Comparison of ENCODE assay signal across 8 cellular contexts in the genomic region with DNA sequence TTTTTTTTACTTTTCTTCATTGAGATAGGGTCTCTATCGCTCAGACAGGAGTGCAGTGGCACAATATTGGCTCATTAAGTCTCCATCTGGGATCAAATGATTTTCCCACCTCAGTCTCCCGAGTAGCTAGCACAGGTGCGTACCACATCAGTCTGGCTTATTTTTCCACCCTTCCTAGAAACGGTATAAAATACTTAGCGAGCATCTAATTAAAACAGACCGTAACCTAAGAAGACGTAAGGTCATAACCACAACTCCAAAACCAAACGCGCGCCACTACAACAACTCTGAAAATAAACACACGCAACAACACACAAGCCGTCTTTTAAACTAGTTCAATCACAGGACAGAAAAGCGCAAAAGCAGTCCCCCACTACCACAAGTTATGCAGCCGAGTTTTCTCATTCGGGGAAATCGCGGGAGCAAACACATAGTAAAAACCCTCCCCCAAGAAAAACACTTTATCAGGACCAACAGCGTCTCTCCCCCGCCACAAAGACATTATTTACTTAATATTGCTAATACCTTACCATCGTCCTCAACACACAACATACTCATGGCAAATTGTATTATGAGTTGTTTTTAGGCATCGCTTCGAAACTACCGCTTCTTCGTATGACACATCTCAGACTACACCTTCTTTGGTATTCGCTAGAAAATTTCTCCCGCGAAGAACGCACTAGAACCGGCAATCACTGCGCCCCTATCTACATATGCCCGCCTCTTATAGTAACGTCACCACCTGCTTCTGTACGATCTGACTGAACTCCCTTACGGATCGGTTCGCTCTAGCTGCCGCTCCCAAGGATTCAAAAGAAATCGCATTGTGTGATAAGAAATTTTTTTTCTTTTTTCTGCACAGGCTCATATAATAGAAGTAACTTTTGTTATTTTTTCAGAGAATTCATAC. TPM values are rescaled to one million over a fixed set of nuclear protein-coding genes. Genes with fewer than 3 reads are reported as not detected.
A peak's percentile ranks its signal among the peaks of the same experiment; 100 is the strongest.
DNase-seq lines count a peak whose midpoint lies in the region; ATAC-seq, FAIRE-seq and TF ChIP-seq lines count a peak whose summit lies in the region.

No MANE protein-coding gene starts in this region.

- ATAC-seq in GM19455 (IDR thresholded peaks at IDR 0.05; ENCODE audit: unreplicated experiment): peak; percentile 82

- peaks cover 0 to 5% of the 10 kb centered on the region in 2 donors for H3K36me3 Mint-ChIP-seq in CD4-positive, alpha-beta memory T cell
- H3K36me3 Mint-ChIP-seq in mesothelial cell of epicardium: no peaks in the 10 kb centered on the region

- POLR2A ChIA-PET in CD4-positive, alpha-beta memory T cell (lab: Charles Lee; ENCODE audit: partially characterized antibody): interaction anchor here (0.7 to 5.6 kb wide), 9 partner anchors 16 to 506 kb away, joined by 3 to 101 read pairs (median 3); a partner anchor contains a TSS
- POLR2A ChIA-PET in endothelial cell of umbilical vein (lab: Charles Lee): interaction anchor here (0.7 to 6.2 kb wide), 12 partner anchors 16 to 496 kb away, joined by 3 to 105 read pairs (median 5); a partner anchor contains a TSS

- no peaks in the 10 kb centered on the region for H3K9me1 ChIP-seq in endothelial cell of umbilical vein (replicated peaks; ENCODE audit: control insufficient read depth, extremely low read depth, insufficient read depth, low read length)

- peak overlapping the region; percentile 60 for H3K4me2 ChIP-seq in endothelial cell of umbilical vein (ENCODE audit: insufficient read depth, low read length)

- peak; percentile 87 to 91 (median 89) for DNase-seq in CD4-positive, alpha-beta memory T cell
- DNase-seq in HT-29 (ENCODE audit: low spot score) (peak; percentile 80), NOMO-1 (lab: John Stamatoyannopoulos, UW; ENCODE audit: unreplicated experiment in 2 of 2) (peak; percentile 76 to 87), endothelial cell of umbilical vein (ENCODE audit: low read depth, low spot score) (peak; percentile 98), mesothelial cell of epicardium (ENCODE audit: low spot score in 2 of 2, unreplicated experiment in 2 of 2) (peak; percentile 57 to 84)
- DNase-seq in activated CD8-positive, alpha-beta memory T cell treated with anti-CD3 and anti-CD28 coated beads, Interleukin-2, amount 50 U/mL, for 24 hours (ENCODE audit: extremely low read depth): peak; percentile 48
- peak; percentile 42 for DNase-seq in stimulated activated CD8-positive, alpha-beta memory T cell treated with anti-CD3 and anti-CD28 coated beads, Interleukin-15, amount 100 ng/mL, for 24 hours (ENCODE audit: low read depth)

- intact Hi-C loops in CD4-positive, alpha-beta memory T cell (cut with micrococcal nuclease): loop anchor here (1.0 kb wide), 3 partner anchors 27 to 141 kb away; a partner anchor contains a TSS
- intact Hi-C loops in endothelial cell of umbilical vein (cut with micrococcal nuclease): loop anchor here (1.0 to 2.0 kb wide), 8 partner anchors 17 to 447 kb away; a partner anchor contains a TSS

- H3K9ac ChIP-seq in endothelial cell of umbilical vein (replicated peaks; ENCODE audit: extremely low read depth, insufficient read depth, low read length): peak overlapping the region; percentile 96

- H3K27ac Mint-ChIP-seq in CD4-positive, alpha-beta memory T cell: peak overlapping the region; percentile 97 to 100 (median 100)
- H3K27ac Mint-ChIP-seq in mesothelial cell of epicardium: peak overlapping the region; percentile 100

- H3K27me3 ChIP-seq in CD4-positive, alpha-beta memory T cell (ENCODE audit: insufficient read depth, low read length): no peaks in the 10 kb centered on the region
- no peaks in the 10 kb centered on the region for H3K27me3 ChIP-seq in endothelial cell of umbilical vein (ENCODE audit: control insufficient read depth in 2 of 2, insufficient read depth in 2 of 2, low read length in 2 of 2)

- peak overlapping the region; percentile 22 for H2AFZ ChIP-seq in endothelial cell of umbilical vein (ENCODE audit: low read depth, low read length)

- H3K79me2 ChIP-seq in endothelial cell of umbilical vein (ENCODE audit: control insufficient read depth, insufficient read depth, low read length): no peaks in the 10 kb centered on the region

- no peak for TF ChIP-seq CTCF in endothelial cell of umbilical vein (IDR thresholded peaks at IDR 0.05; ENCODE audit: extremely low read depth in 1 of 2, insufficient read depth in 1 of 2, low read depth in 1 of 2, low read length in 2 of 2)
- TF ChIP-seq CTCF in mesothelial cell of epicardium (IDR thresholded peaks at IDR 0.05; ENCODE audit: unreplicated experiment): no peak

- peak; percentile 100 for TF ChIP-seq POLR2A in endothelial cell of umbilical vein (IDR thresholded peaks at IDR 0.05; ENCODE audit: low read depth, low read length)

- peak overlapping the region; percentile 83 to 95 (median 91) for H3K4me3 Mint-ChIP-seq in CD4-positive, alpha-beta memory T cell
- H3K4me3 Mint-ChIP-seq in mesothelial cell of epicardium: peak overlapping the region; percentile 71

- dilution Hi-C loops in endothelial cell of umbilical vein (cut with MboI; ENCODE audit: extremely low pct_ligation_motif_present, low sequenced_read_pairs): no loop called here

- no peaks in the 10 kb centered on the region for H3K9me3 ChIP-seq in CD4-positive, alpha-beta memory T cell (ENCODE audit: control insufficient read depth in 1 of 2, low read length in 2 of 2)
- no peaks in the 10 kb centered on the region for H3K9me3 ChIP-seq in endothelial cell of umbilical vein (replicated peaks; ENCODE audit: control insufficient read depth, insufficient read depth, low read length)

- peak overlapping the region; percentile 77 for H3K27ac ChIP-seq in CD4-positive, alpha-beta memory T cell (ENCODE audit: low read depth, low read length)
- peak overlapping the region; percentile 94 for H3K27ac ChIP-seq in endothelial cell of umbilical vein (ENCODE audit: insufficient read depth, low read depth, low read length)

- TSS peak; percentile 100 for BruUV-seq in endothelial cell of umbilical vein (replicated peaks; lab: Mats Ljungman, UMichigan)

- peak overlapping the region; percentile 43 to 83 for H3K4me3 ChIP-seq in CD4-positive, alpha-beta memory T cell (ENCODE audit: low read length in 2 of 2)
- H3K4me3 ChIP-seq in endothelial cell of umbilical vein (replicated peaks in 1 of 3; ENCODE audit: insufficient read depth in 1 of 3, low read depth in 1 of 3, low read length in 3 of 3): peak overlapping the region; percentile 26 to 42 (median 28)

- no peaks in the 10 kb centered on the region for H4K20me1 ChIP-seq in endothelial cell of umbilical vein (replicated peaks; ENCODE audit: control insufficient read depth, extremely low read depth, insufficient read depth, low read length)

- peaks cover 12 to 18% (median 15%) of the 10 kb centered on the region in 4 donors for H3K4me1 Mint-ChIP-seq in CD4-positive, alpha-beta memory T cell
- H3K4me1 Mint-ChIP-seq in mesothelial cell of epicardium: peaks cover 6% of the 10 kb centered on the region

- H3K4me1 ChIP-seq in CD4-positive, alpha-beta memory T cell (ENCODE audit: insufficient read depth, low read length): peaks cover 13% of the 10 kb centered on the region
- no peaks in the 10 kb centered on the region for H3K4me1 ChIP-seq in endothelial cell of umbilical vein (ENCODE audit: control insufficient read depth, extremely low read depth, insufficient read depth, low read length)

- H3K9me3 Mint-ChIP-seq in CD4-positive, alpha-beta memory T cell: peaks cover 0 to 5% (median 0%) of the 10 kb centered on the region in 8 donors
- H3K9me3 Mint-ChIP-seq in mesothelial cell of epicardium: no peaks in the 10 kb centered on the region

- FAIRE-seq in endothelial cell of umbilical vein (lab: Jason Lieb, UNC): peak; percentile 90

- H3K36me3 ChIP-seq in CD4-positive, alpha-beta memory T cell (ENCODE audit: insufficient read depth, low read length): no peaks in the 10 kb centered on the region
- H3K36me3 ChIP-seq in endothelial cell of umbilical vein (ENCODE audit: control insufficient read depth in 2 of 2, extremely low read depth in 1 of 2, insufficient read depth in 2 of 2, low read length in 2 of 2): no peaks in the 10 kb centered on the region

- CTCF ChIA-PET in CD4-positive, alpha-beta memory T cell (lab: Charles Lee; ENCODE audit: partially characterized antibody): interaction anchor here (1.1 to 1.8 kb wide), 2 partner anchors 27 to 140 kb away, joined by 3 to 5 read pairs; no protein-coding TSS in a partner anchor
- CTCF ChIA-PET in endothelial cell of umbilical vein (lab: Charles Lee): interaction anchor here (0.6 to 1.6 kb wide), 7 partner anchors 27 to 346 kb away, joined by 3 to 5 read pairs (median 3); no protein-coding TSS in a partner anchor

- H3K27me3 Mint-ChIP-seq in CD4-positive, alpha-beta memory T cell: peaks cover 0 to 2% of the 10 kb centered on the region in 2 donors
- no peaks in the 10 kb centered on the region for H3K27me3 Mint-ChIP-seq in mesothelial cell of epicardium (ENCODE audit: low read depth)

RNA-seq across cellular contexts. Expression of a gene that starts 32.8 kb away (rescaled TPM):
- 1 to 10 TPM; 1.3 to 1.6 TPM for total RNA-seq in CD4-positive, alpha-beta memory T cell
- not detected for polyA plus RNA-seq in CD4-positive, alpha-beta memory T cell
- total RNA-seq in HT-29 (2014; rRNA removed; shearing (Covaris generic)): 0.03 TPM in 1 of 2 replicates, not detected in the other
- total RNA-seq in endothelial cell of umbilical vein (not detected in 2 replicates), mesothelial cell of epicardium (0.20 to 0.43 TPM (median 0.34 TPM) in 3 replicates)
- 0.02 and 0.10 TPM in 2 replicates for polyA plus RNA-seq in endothelial cell of umbilical vein
- 0.01 and 0.03 TPM in 2 replicates for polyA plus RNA-seq in endothelial cell of umbilical vein (2011; cell fraction: cytosol; rRNA removed)
- 0.07 and 0.17 TPM in 2 replicates for polyA plus RNA-seq in endothelial cell of umbilical vein (2011; cell fraction: nucleus; rRNA removed)
- 0.11 TPM in 1 of 2 replicates, not detected in the other for polyA plus RNA-seq in endothelial cell of umbilical vein (2012)
- polyA minus RNA-seq in endothelial cell of umbilical vein: 0.19 TPM in 1 of 2 replicates, not detected in the other
- polyA minus RNA-seq in endothelial cell of umbilical vein (2011; cell fraction: cytosol; rRNA and poly(A)+ RNA removed): not detected
- polyA minus RNA-seq in endothelial cell of umbilical vein (2011; cell fraction: nucleus; rRNA and poly(A)+ RNA removed): 0.29 TPM in 1 of 2 replicates, not detected in the other

RNA-seq across cellular contexts. Expression of a gene that starts 33.3 kb away (rescaled TPM):
- 10 to 100 TPM; 25.8 to 28.2 TPM for total RNA-seq in CD4-positive, alpha-beta memory T cell
- polyA plus RNA-seq in CD4-positive, alpha-beta memory T cell: 10 to 100 TPM; 45.5 to 74.2 TPM
- 13.0 and 13.4 TPM in 2 replicates for total RNA-seq in HT-29 (2014; rRNA removed; shearing (Covaris generic))
- total RNA-seq in endothelial cell of umbilical vein (38.9 and 50.5 TPM in 2 replicates), mesothelial cell of epicardium (28.8 to 31.7 TPM (median 30.3 TPM) in 3 replicates)
- 20.8 and 24.8 TPM in 2 replicates for polyA plus RNA-seq in endothelial cell of umbilical vein
- polyA plus RNA-seq in endothelial cell of umbilical vein (2011; cell fraction: cytosol; rRNA removed): 37.0 and 37.8 TPM in 2 replicates
- polyA plus RNA-seq in endothelial cell of umbilical vein (2011; cell fraction: nucleus; rRNA removed): 20.4 and 24.2 TPM in 2 replicates
- polyA plus RNA-seq in endothelial cell of umbilical vein (2012): 40.4 and 61.6 TPM in 2 replicates
- polyA minus RNA-seq in endothelial cell of umbilical vein: 15.1 and 21.8 TPM in 2 replicates
- polyA minus RNA-seq in endothelial cell of umbilical vein (2011; cell fraction: cytosol; rRNA and poly(A)+ RNA removed): 16.6 TPM
- 17.1 and 18.7 TPM in 2 replicates for polyA minus RNA-seq in endothelial cell of umbilical vein (2011; cell fraction: nucleus; rRNA and poly(A)+ RNA removed)

Comparison
In these comparisons a context has a peak if more than half of its experiments do, and no peak if none do; other contexts are left out.
1. Peak in every context shown above with its lines: DNase-seq, ATAC-seq, H3K4me3 ChIP-seq and H3K27ac ChIP-seq.
2. DNase-seq: peak in every context shown above with its lines; median percentile 98 in endothelial cell of umbilical vein; 89 in CD4-positive, alpha-beta memory T cell; 82 in NOMO-1; 80 in HT-29; 70 in mesothelial cell of epicardium; 48 in activated CD8-positive, alpha-beta memory T cell treated with anti-CD3 and anti-CD28 coated beads, Interleukin-2, amount 50 U/mL, for 24 hours; 42 in stimulated activated CD8-positive, alpha-beta memory T cell treated with anti-CD3 and anti-CD28 coated beads, Interleukin-15, amount 100 ng/mL, for 24 hours.